In genomic region chr19:48363500-48363809, GRCh38 we compare ENCODE assay signal across 6 cellular contexts. TPM values are rescaled to one million over a fixed set of nuclear protein-coding genes. Genes with fewer than 3 reads are reported as not detected.
DNase-seq lines count a peak whose midpoint lies in the region.

No MANE protein-coding gene starts in this region.

- peaks cover 2% of the 10 kb centered on the region; the same call in 1 of the 2 replicates for H3K4me1 ChIP-seq in iPS DF 6.9 (ENCODE audit: control insufficient read depth, insufficient read depth, low read length)

- WGBS in iPS DF 6.9 (ENCODE audit: insufficient coverage, insufficient read length) = no CpG with 5 or more reads among the region's 10 CpGs

- H3K36me3 ChIP-seq in SK-N-MC (ENCODE audit: insufficient read depth, low read length) (no peaks in the 10 kb centered on the region), iPS DF 6.9 (ENCODE audit: control insufficient read depth, insufficient read depth, low read length) (no peaks in the 10 kb centered on the region)

- peak overlapping the region; percentile 86 for H3K9ac ChIP-seq in SK-N-MC (ENCODE audit: insufficient read length)

- H3K4me3 ChIP-seq in SK-N-MC (peak overlapping the region; percentile 88), iPS DF 6.9 (ENCODE audit: low read length) (peak overlapping the region; percentile 39; the same call in 1 of the 2 replicates)

- H3K9me3 ChIP-seq in SK-N-MC (ENCODE audit: low read depth, low read length) (no peaks in the 10 kb centered on the region), iPS DF 6.9 (ENCODE audit: control insufficient read depth, insufficient read depth, low read length) (no peaks in the 10 kb centered on the region)

- H3K27me3 ChIP-seq in iPS DF 6.9 (ENCODE audit: control insufficient read depth, insufficient read depth, low read length) = no peaks in the 10 kb centered on the region

- DNase-seq in activated CD4-positive, alpha-beta T cell treated with anti-CD3 and anti-CD28 coated beads, Interleukin-2, amount 50 U/mL, for 4 hours = peak; percentile 9 to 22
- no peak for DNase-seq in activated CD4-positive, alpha-beta T cell treated with anti-CD3 and anti-CD28 coated beads, Interleukin-2, amount 50 U/mL, for 48 hours
- DNase-seq in SK-N-MC (ENCODE audit: low read depth, low spot score) (no peak), iPS DF 6.9 (ENCODE audit: low read depth, low spot score) (no peak), ureter (ENCODE audit: low spot score) (peak; percentile 71), SIG-M5 (lab: John Stamatoyannopoulos, UW) (no peak)

- peak overlapping the region; percentile 88 for H3K27ac ChIP-seq in SK-N-MC
- no peak overlapping the region for H3K27ac ChIP-seq in iPS DF 6.9 (ENCODE audit: low read length)

RNA-seq across cellular contexts. Expression of gene TMEM143, which starts 0.3 kb away (rescaled TPM):
- 6.7 TPM for total RNA-seq in ureter

RNA-seq across cellular contexts. Expression of gene SYNGR4, which starts 0.7 kb away (rescaled TPM):
- total RNA-seq in ureter = not detected

RNA-seq across cellular contexts. Expression of gene KDELR1, which starts 27.9 kb away (rescaled TPM):
- total RNA-seq in ureter = 146 TPM

RNA-seq across cellular contexts. Expression of gene GRIN2D, which starts 30.0 kb away (rescaled TPM):
- 0.86 TPM for total RNA-seq in ureter

RNA-seq across cellular contexts. Expression of gene EMP3, which starts 38.1 kb away (rescaled TPM):
- total RNA-seq in ureter = 31.6 TPM

Comparison
In these comparisons a context has a peak if more than half of its experiments do, and no peak if none do; other contexts are left out.
1. DNase-seq: peak in activated CD4-positive, alpha-beta T cell treated with anti-CD3 and anti-CD28 coated beads, Interleukin-2, amount 50 U/mL, for 4 hours (2 of 2) and ureter (single experiment); none in activated CD4-positive, alpha-beta T cell treated with anti-CD3 and anti-CD28 coated beads, Interleukin-2, amount 50 U/mL, for 48 hours (0 of 2), SK-N-MC (single experiment), iPS DF 6.9 (single experiment) and SIG-M5 (single experiment).